ENCODE assay signal across 1 cellular context in the genomic region with DNA sequence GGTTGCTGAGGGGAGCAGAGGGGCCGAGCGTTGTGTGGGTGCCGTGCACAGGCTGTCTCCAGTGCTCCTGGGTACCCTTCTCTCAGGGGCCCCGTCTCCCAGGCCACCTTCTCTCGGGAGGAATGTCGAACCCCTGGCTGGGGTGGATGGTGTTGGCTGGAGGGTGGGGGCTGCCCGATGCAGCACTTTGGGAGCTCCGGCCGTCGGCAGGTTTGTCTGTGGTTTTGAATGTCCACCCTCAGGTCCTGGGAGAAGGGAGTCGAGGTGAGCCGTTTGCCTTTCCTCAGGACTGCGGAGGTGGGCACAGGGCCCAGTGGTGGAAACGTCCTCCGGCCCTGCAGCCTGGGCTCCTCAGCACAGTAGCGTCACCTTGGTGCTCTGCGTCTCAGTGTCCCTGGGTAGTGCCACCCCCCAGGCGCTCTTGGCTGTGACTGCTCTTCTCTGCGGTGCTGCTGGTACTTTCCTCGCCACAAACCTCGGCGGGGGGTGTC.
TF ChIP-seq lines count a peak whose summit lies in the region.

No MANE protein-coding gene starts in this region.

TF ChIP-seq in HepG2, 621 proteins besides CTCF, POLR2A, EP300 and RAD21:
- TF ChIP-seq SRF (IDR thresholded peaks at IDR 0.05; ENCODE audit: low read depth, low read length) (no peak), SOX13 (IDR thresholded peaks at IDR 0.05) (no peak), SOX13 (CRISPR knock-in tag; conservative IDR thresholded peaks at IDR 0.05 in 1 of 2, IDR thresholded peaks at IDR 0.05 in 1 of 2) (no peak), ZFYVE20 (CRISPR knock-in tag; IDR thresholded peaks at IDR 0.05; ENCODE audit: borderline replicate concordance, low read depth) (no peak), RFXAP (CRISPR knock-in tag; IDR thresholded peaks at IDR 0.05; ENCODE audit: borderline replicate concordance) (no peak), AGO1 (IDR thresholded peaks at IDR 0.05; ENCODE audit: low read depth, low read length, poor library complexity, severe bottlenecking) (no peak), SP5 (CRISPR knock-in tag; IDR thresholded peaks at IDR 0.05; ENCODE audit: borderline replicate concordance, low read depth) (no peak), ZNF484 (CRISPR knock-in tag; IDR thresholded peaks at IDR 0.05; ENCODE audit: borderline replicate concordance, low read depth) (no peak), BCL6 (CRISPR knock-in tag; IDR thresholded peaks at IDR 0.05) (no peak), SP140L (CRISPR knock-in tag; IDR thresholded peaks at IDR 0.05; ENCODE audit: borderline replicate concordance) (no peak), ZKSCAN5 (CRISPR knock-in tag; IDR thresholded peaks at IDR 0.05) (no peak), MBNL3 (CRISPR knock-in tag; conservative IDR thresholded peaks at IDR 0.05) (no peak), GATAD2A (CRISPR knock-in tag; IDR thresholded peaks at IDR 0.05) (no peak), SALL1 (CRISPR knock-in tag; IDR thresholded peaks at IDR 0.05) (no peak), ZNF563 (CRISPR knock-in tag; IDR thresholded peaks at IDR 0.05) (no peak), GRHL1 (CRISPR knock-in tag; conservative IDR thresholded peaks at IDR 0.05) (no peak), ZNF672 (CRISPR knock-in tag; IDR thresholded peaks at IDR 0.05) (no peak), ZNF326 (CRISPR knock-in tag; IDR thresholded peaks at IDR 0.05; ENCODE audit: borderline replicate concordance) (no peak)
